Comparison of ENCODE assay signal across 13 cellular contexts in the genomic region with DNA sequence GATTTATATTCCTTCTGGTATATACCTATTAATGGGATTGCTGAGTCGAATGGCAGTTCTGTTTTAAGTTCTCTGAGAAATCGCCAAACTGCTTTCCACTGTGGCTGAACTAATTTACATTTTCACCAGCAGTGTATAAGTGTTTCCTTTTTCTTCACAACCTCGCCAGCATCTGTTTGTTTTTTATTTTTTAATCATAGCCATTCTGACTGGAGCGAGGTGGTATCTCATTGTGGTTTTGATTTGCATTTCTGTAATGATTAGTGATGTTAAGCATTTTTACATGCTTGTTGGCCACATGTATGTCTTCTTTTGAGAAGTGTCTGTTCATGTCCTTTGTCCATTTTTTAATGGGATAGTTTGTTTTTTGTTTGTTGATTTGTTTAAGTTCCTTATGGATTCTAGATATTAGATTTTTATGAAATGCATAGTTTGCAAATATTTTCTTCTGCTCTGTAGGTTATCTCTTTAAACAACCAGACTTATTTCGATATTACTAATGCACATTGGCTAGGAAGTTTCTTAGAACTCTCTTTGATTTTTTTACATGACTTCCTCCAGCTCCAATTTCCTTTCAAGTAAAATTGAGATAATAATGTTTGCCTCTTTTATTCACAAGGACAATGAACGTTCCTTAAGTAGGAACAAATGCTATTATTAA. TPM values are rescaled to one million over a fixed set of nuclear protein-coding genes. Genes with fewer than 3 reads are reported as not detected.
DNase-seq lines count a peak whose midpoint lies in the region; ATAC-seq and TF ChIP-seq lines count a peak whose summit lies in the region.
"Had no signal": no experiment of that assay in that cellular context is flagged by ENCODE, and none has a peak within 500 bp of the region (broad histone marks: within the 10 kb centered on the region; RNA-seq: fewer than 3 reads in every experiment).

No MANE protein-coding gene starts in this region.

- H3K4me1 Mint-ChIP-seq in HFFc6 (ENCODE audit: low read depth), result no peaks in the 10 kb centered on the region
- H3K4me1 Mint-ChIP-seq in activated T-cell treated with anti-CD3 and anti-CD28 coated beads, Interleukin-2, amount 50 U/mL, for 72 hours (ENCODE audit: low read depth), result no peaks in the 10 kb centered on the region

- H3K79me2 ChIP-seq in SU-DHL-6 (ENCODE audit: insufficient read depth, low read length), result no peaks in the 10 kb centered on the region

- no peaks in the 10 kb centered on the region for H3K36me3 ChIP-seq in SU-DHL-6 (ENCODE audit: low read length)
- H3K36me3 ChIP-seq: colonic mucosa, MG63 had no signal

- H4K20me1 ChIP-seq in SU-DHL-6 (ENCODE audit: low read depth, low read length), result no peaks in the 10 kb centered on the region

- H3K9me2 ChIP-seq in SU-DHL-6 (replicated peaks; ENCODE audit: insufficient read depth, low read length), result no peaks in the 10 kb centered on the region

- H3F3A ChIP-seq in SU-DHL-6 (ENCODE audit: insufficient read depth), result no peaks in the 10 kb centered on the region

- peaks cover 2% of the 10 kb centered on the region for H3K27me3 Mint-ChIP-seq in HFFc6 (ENCODE audit: insufficient read depth)
- no peaks in the 10 kb centered on the region for H3K27me3 Mint-ChIP-seq in activated T-cell treated with anti-CD3 and anti-CD28 coated beads, Interleukin-2, amount 50 U/mL, for 72 hours (ENCODE audit: low read depth)

- DNase-seq in NCI-H774 (lab: John Stamatoyannopoulos, UW), result no peak
- no peak for DNase-seq in HFFc6
- no peak for DNase-seq in activated T-cell treated with anti-CD3 and anti-CD28 coated beads, Interleukin-2, amount 50 U/mL, for 72 hours
- DNase-seq: colonic mucosa, MG63, NCI-H2171 treated with DMSO at 0.1 percent for 48 hours, RPMI8226, spleen had no signal

- no peak overlapping the region for H3K9ac ChIP-seq in SU-DHL-6 (ENCODE audit: low read length)

- H3K27ac Mint-ChIP-seq in HFFc6, result no peak overlapping the region
- no peak overlapping the region for H3K27ac Mint-ChIP-seq in activated T-cell treated with anti-CD3 and anti-CD28 coated beads, Interleukin-2, amount 50 U/mL, for 72 hours

- peak overlapping the region; percentile 0 for H2AFZ ChIP-seq in SU-DHL-6 (ENCODE audit: low read depth, low read length, severe bottlenecking)

- H3K9me3 Mint-ChIP-seq in HFFc6, result no peaks in the 10 kb centered on the region
- no peaks in the 10 kb centered on the region for H3K9me3 Mint-ChIP-seq in activated T-cell treated with anti-CD3 and anti-CD28 coated beads, Interleukin-2, amount 50 U/mL, for 72 hours

- H3K27ac ChIP-seq in SU-DHL-6 (ENCODE audit: low read depth, low read length), result no peak overlapping the region
- H3K27ac ChIP-seq: colonic mucosa, spleen had no signal

- no peak overlapping the region for H3K4me2 ChIP-seq in SU-DHL-6 (ENCODE audit: low read depth, low read length, poor library complexity, severe bottlenecking)

- H3K9me3 ChIP-seq in SU-DHL-6 (ENCODE audit: insufficient read depth, low read length), result no peaks in the 10 kb centered on the region
- H3K9me3 ChIP-seq: colonic mucosa, MG63, spleen had no signal

- H3K36me3 Mint-ChIP-seq in HFFc6 (ENCODE audit: low read depth), result no peaks in the 10 kb centered on the region
- H3K36me3 Mint-ChIP-seq in activated T-cell treated with anti-CD3 and anti-CD28 coated beads, Interleukin-2, amount 50 U/mL, for 72 hours (ENCODE audit: insufficient read depth in 2 of 2), result no peaks in the 10 kb centered on the region

- TF ChIP-seq CTCF in SU-DHL-6 (IDR thresholded peaks at IDR 0.05; ENCODE audit: insufficient read depth, low read length, poor library complexity, severe bottlenecking) (no peak), HFFc6 (IDR thresholded peaks at IDR 0.05) (no peak)

- H3K4me3 Mint-ChIP-seq in HFFc6, result no peak overlapping the region
- H3K4me3 Mint-ChIP-seq in activated T-cell treated with anti-CD3 and anti-CD28 coated beads, Interleukin-2, amount 50 U/mL, for 72 hours, result no peak overlapping the region

- H3K4me3 ChIP-seq in SU-DHL-6 (ENCODE audit: insufficient read depth, low read length, poor library complexity, severe bottlenecking), result no peak overlapping the region
- H3K4me3 ChIP-seq: colonic mucosa, MG63, spleen had no signal

- ATAC-seq in GM18909 (IDR thresholded peaks at IDR 0.05; ENCODE audit: poor library complexity, unreplicated experiment) (peak; percentile 85), GM21528 (IDR thresholded peaks at IDR 0.05; ENCODE audit: low FRiP score, unreplicated experiment) (peak; percentile 82), HG03064 (IDR thresholded peaks at IDR 0.05; ENCODE audit: low read depth, unreplicated experiment) (peak; percentile 67)
- no peak for ATAC-seq in activated T-cell treated with anti-CD3 and anti-CD28 coated beads, Interleukin-2, amount 50 U/mL, for 72 hours (replicated peaks in 1 of 2)

- no peaks in the 10 kb centered on the region for H3K27me3 ChIP-seq in SU-DHL-6 (ENCODE audit: low read length)
- H3K27me3 ChIP-seq: colonic mucosa, MG63, spleen had no signal

RNA-seq across cellular contexts. Expression of a gene that starts 12.2 kb away (rescaled TPM):
- under 1 TPM in 5 of 6 experiments, not detected in 1; 0.07 to 0.13 (median 0.09) TPM for total RNA-seq in HFFc6 (2021; fragmentation: NEBNext Ultra II Directional; extraction: Animal tissue kit (Norgen Biotek cat#: 25700))
- not detected for total RNA-seq in activated T-cell treated with anti-CD3 and anti-CD28 coated beads, Interleukin-2, amount 50 U/mL, for 72 hours
- total RNA-seq: osteoblast had no signal

RNA-seq across cellular contexts. Expression of a gene that starts 31.6 kb away (rescaled TPM):
- not detected for total RNA-seq in HFFc6 (2021; fragmentation: NEBNext Ultra II Directional; extraction: Animal tissue kit (Norgen Biotek cat#: 25700))
- total RNA-seq in activated T-cell treated with anti-CD3 and anti-CD28 coated beads, Interleukin-2, amount 50 U/mL, for 72 hours, result 10 to 100 TPM; 14.4 to 16.6 TPM
- total RNA-seq: osteoblast had no signal

Comparison
In these comparisons a context has a peak if more than half of its experiments do, and no peak if none do; other contexts are left out.
1. ATAC-seq: peak in GM18909 (single experiment), GM21528 (single experiment) and HG03064 (single experiment); none in activated T-cell treated with anti-CD3 and anti-CD28 coated beads, Interleukin-2, amount 50 U/mL, for 72 hours (0 of 2).
2. RNA of a gene that starts 31.6 kb away (total RNA-seq): 14.4 to 16.6 TPM in activated T-cell treated with anti-CD3 and anti-CD28 coated beads, Interleukin-2, amount 50 U/mL, for 72 hours; not detected in HFFc6; every median in the first group is over 10 times any median in the second.